8 cellular contexts compared by ENCODE assay signal in the genomic region with DNA sequence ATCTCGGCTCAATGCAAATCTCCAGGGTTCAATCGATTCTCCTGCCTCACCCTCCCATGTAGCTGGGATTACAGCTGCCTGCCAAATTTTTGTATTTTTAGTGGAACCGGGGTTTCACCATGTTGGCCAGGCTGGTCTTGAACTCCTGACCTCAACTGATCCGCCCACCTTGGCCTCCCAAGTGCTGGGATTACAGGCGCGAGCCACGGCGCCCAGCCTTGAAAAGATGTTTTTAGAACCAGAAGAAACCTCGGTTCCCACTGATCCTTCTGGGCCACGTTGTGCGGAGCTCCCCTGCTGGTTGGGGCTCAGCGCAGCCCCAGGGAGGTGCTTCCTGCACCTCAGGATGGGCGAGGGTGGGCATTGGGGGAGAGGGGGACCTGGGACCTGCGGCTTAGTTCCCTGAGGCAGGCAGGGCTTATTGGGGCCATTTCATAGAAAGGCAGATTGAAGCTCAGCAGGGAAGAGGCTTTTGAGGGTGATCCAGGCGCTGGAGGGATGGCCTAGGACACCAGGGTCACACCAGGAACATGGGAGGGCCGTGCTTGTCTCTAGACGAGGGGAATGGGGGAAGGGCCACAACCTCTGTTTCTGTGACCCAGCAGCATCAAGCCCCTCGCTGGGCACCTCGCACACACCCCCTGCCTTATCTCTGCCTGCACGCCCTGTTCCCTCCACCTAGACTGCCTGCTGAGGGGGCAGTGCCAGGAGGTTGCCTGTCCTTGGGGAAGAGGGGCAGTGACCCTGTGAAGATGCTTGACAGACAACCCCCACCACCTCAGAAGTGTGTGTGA. TPM values are rescaled to one million over a fixed set of nuclear protein-coding genes. Genes with fewer than 3 reads are reported as not detected.
DNase-seq lines count a peak whose midpoint lies in the region; ATAC-seq and FAIRE-seq lines count a peak whose summit lies in the region.

No MANE protein-coding gene starts in this region.

- FAIRE-seq in HTR-8/SVneo (lab: Jason Lieb, UNC) = no peak

- H3K27me3 Mint-ChIP-seq in IgD-negative memory B cell = peaks cover 2% of the 10 kb centered on the region
- H3K27me3 Mint-ChIP-seq in stimulated activated naive B cell treated with anti-CD40 and anti-IgM and Interleukin-4, amounts not matched to agents 10 μg/mL and 1 μg/mL and 100 μg/mL, for 72 hours = no peaks in the 10 kb centered on the region

- peak overlapping the region in 2 of 3 donors; percentile 33 to 81 for H3K27ac Mint-ChIP-seq in IgD-negative memory B cell
- peak overlapping the region; percentile 87 to 94 for H3K27ac Mint-ChIP-seq in activated naive CD4-positive, alpha-beta T cell treated with anti-CD3 and anti-CD28 coated beads, Interleukin-2, amount 50 U/mL, for 72 hours
- H3K27ac Mint-ChIP-seq in stimulated activated naive B cell treated with anti-CD40 and anti-IgM and Interleukin-4, amounts not matched to agents 10 μg/mL and 1 μg/mL and 100 μg/mL, for 72 hours = peak overlapping the region; percentile 92

- peak overlapping the region; percentile 73 to 90 (median 74) for H3K4me3 Mint-ChIP-seq in IgD-negative memory B cell
- peak overlapping the region; percentile 74 to 75 for H3K4me3 Mint-ChIP-seq in stimulated activated naive B cell treated with anti-CD40 and anti-IgM and Interleukin-4, amounts not matched to agents 10 μg/mL and 1 μg/mL and 100 μg/mL, for 72 hours

- peaks cover 3% of the 10 kb centered on the region for H3K36me3 Mint-ChIP-seq in IgD-negative memory B cell
- H3K36me3 Mint-ChIP-seq in activated naive CD4-positive, alpha-beta T cell treated with anti-CD3 and anti-CD28 coated beads, Interleukin-2, amount 50 U/mL, for 72 hours = peaks cover 0 to 20% of the 10 kb centered on the region in 2 donors
- peaks cover 24 to 37% of the 10 kb centered on the region in 2 donors for H3K36me3 Mint-ChIP-seq in stimulated activated naive B cell treated with anti-CD40 and anti-IgM and Interleukin-4, amounts not matched to agents 10 μg/mL and 1 μg/mL and 100 μg/mL, for 72 hours

- H3K9me3 Mint-ChIP-seq in IgD-negative memory B cell = peaks cover 0 to 3% (median 0%) of the 10 kb centered on the region in 3 donors
- H3K9me3 Mint-ChIP-seq in activated naive CD4-positive, alpha-beta T cell treated with anti-CD3 and anti-CD28 coated beads, Interleukin-2, amount 50 U/mL, for 72 hours = peaks cover 7 to 9% of the 10 kb centered on the region in 2 donors
- H3K9me3 Mint-ChIP-seq in stimulated activated naive B cell treated with anti-CD40 and anti-IgM and Interleukin-4, amounts not matched to agents 10 μg/mL and 1 μg/mL and 100 μg/mL, for 72 hours = peaks cover 3 to 4% of the 10 kb centered on the region in 2 donors

- no peak for ATAC-seq in activated naive CD4-positive, alpha-beta T cell treated with anti-CD3 and anti-CD28 coated beads, Interleukin-2, amount 50 U/mL, for 72 hours
- no peak for ATAC-seq in stimulated activated naive B cell treated with anti-CD40 and anti-IgM and Interleukin-4, amounts not matched to agents 10 μg/mL and 1 μg/mL and 100 μg/mL, for 72 hours (replicated peaks)
- no peak for ATAC-seq in GM21447 (IDR thresholded peaks at IDR 0.05; ENCODE audit: unreplicated experiment)

- H3K4me1 Mint-ChIP-seq in IgD-negative memory B cell = peaks cover 42 to 57% (median 48%) of the 10 kb centered on the region in 3 donors
- H3K4me1 Mint-ChIP-seq in stimulated activated naive B cell treated with anti-CD40 and anti-IgM and Interleukin-4, amounts not matched to agents 10 μg/mL and 1 μg/mL and 100 μg/mL, for 72 hours = peaks cover 48 to 74% of the 10 kb centered on the region in 2 donors

- no peak for DNase-seq in activated naive CD4-positive, alpha-beta T cell treated with anti-CD3 and anti-CD28 coated beads, Interleukin-2, amount 50 U/mL, for 72 hours (ENCODE audit: low spot score in 2 of 2)
- DNase-seq in islet precursor cell (peak; percentile 40), HTR-8/SVneo (ENCODE audit: insufficient read length, low spot score) (no peak), DMS114 treated with DMSO at 0.1 percent for 48 hours (lab: John Stamatoyannopoulos, UW; ENCODE audit: unreplicated experiment) (no peak)
- no peak for DNase-seq in stimulated activated naive B cell treated with anti-CD40 and anti-IgM and Interleukin-4, amounts not matched to agents 10 μg/mL and 1 μg/mL and 100 μg/mL, for 72 hours
- DNase-seq in stimulated activated CD4-positive, alpha-beta T cell treated with anti-CD3 and anti-CD28 coated beads, Interleukin-1b, Interleukin-23, amount 100 ng/mL, for 48 hours = no peak

RNA-seq across cellular contexts. Expression of a gene that starts 6.3 kb away (rescaled TPM):
- 300 TPM for polyA plus RNA-seq in IgD-negative memory B cell
- total RNA-seq in activated naive CD4-positive, alpha-beta T cell treated with anti-CD3 and anti-CD28 coated beads, Interleukin-2, amount 50 U/mL, for 72 hours = 100 to 1,000 TPM; 216 to 239 TPM

RNA-seq across cellular contexts. Expression of a gene that starts 44.4 kb away (rescaled TPM):
- polyA plus RNA-seq in IgD-negative memory B cell = 22.7 TPM
- 10 to 100 TPM; 56.6 to 77.6 TPM for total RNA-seq in activated naive CD4-positive, alpha-beta T cell treated with anti-CD3 and anti-CD28 coated beads, Interleukin-2, amount 50 U/mL, for 72 hours
